ENCODE assay signal across 8 cellular contexts in the genomic region with DNA sequence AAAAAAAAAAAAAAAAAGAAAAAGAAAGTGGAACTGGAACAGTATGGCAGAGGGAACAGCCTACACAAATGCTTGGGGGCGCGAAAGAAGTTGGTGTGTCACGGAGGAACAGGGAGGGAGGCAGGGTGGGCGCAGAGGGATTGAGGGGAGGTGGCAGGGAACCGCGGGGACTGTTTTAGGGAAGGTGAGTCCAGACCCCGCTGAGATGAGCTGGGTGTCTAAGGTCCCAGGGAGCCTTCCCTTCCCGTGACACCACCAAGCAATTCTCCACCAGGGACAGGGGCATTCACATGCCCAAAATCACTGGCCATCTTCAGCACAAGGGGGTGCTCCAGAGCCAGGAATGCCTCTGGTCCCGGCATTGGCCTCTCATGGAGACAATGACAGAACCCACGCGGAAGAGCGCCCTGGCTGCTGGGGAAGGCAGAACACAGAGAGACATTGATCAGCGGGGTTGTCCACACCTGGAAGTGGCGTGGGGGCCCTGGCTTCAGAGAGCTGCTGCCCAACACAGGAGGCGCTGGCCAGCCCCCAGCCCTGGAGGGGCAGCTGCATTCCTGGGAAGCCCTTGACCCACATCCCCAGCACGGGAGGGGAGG. TPM values are rescaled to one million over a fixed set of nuclear protein-coding genes. Genes with fewer than 3 reads are reported as not detected.
DNase-seq lines count a peak whose midpoint lies in the region; ATAC-seq, FAIRE-seq and TF ChIP-seq lines count a peak whose summit lies in the region.

No MANE protein-coding gene starts in this region.

- ATAC-seq in HG03108 (IDR thresholded peaks at IDR 0.05; ENCODE audit: unreplicated experiment) (no peak), HG02642 (IDR thresholded peaks at IDR 0.05; ENCODE audit: poor library complexity, unreplicated experiment) (no peak)

- TF ChIP-seq CTCF in osteocyte (IDR thresholded peaks at IDR 0.05): peak; percentile 67

- DNase-seq in AG08395 (ENCODE audit: low spot score): peak; percentile 79
- peak; percentile 23 for DNase-seq in GM04503 (ENCODE audit: low read depth)
- DNase-seq in NCI-H2171 (lab: John Stamatoyannopoulos, UW): peak; percentile 46
- DNase-seq in activated T-helper 2 cell treated with anti-CD3 and anti-CD28 coated beads, Interferon-gamma antibody, Interleukin-2, Interleukin-4, amounts not matched to agents 10 μg/mL and 5 μg/mL and 100 μg/mL, durations not matched to agents 14 hours and 24 hours and 36 hours (ENCODE audit: low spot score): peak; percentile 35
- peak; percentile 82 to 85 for DNase-seq in frontal cortex (ENCODE audit: low spot score in 2 of 2)
- DNase-seq in osteocyte (ENCODE audit: extremely low spot score, unreplicated experiment): no peak

- no peak for FAIRE-seq in frontal cortex (lab: Jason Lieb, UNC)

- H3K4me3 Mint-ChIP-seq in activated T-helper 2 cell treated with anti-CD3 and anti-CD28 coated beads, Interferon-gamma antibody, Interleukin-2, Interleukin-4, amounts not matched to agents 10 μg/mL and 5 μg/mL and 100 μg/mL, durations not matched to agents 14 hours and 24 hours and 36 hours (ENCODE audit: low read depth): no peak overlapping the region
- H3K4me3 Mint-ChIP-seq in osteocyte (ENCODE audit: unreplicated experiment): no peak overlapping the region

- H3K27ac Mint-ChIP-seq in activated T-helper 2 cell treated with anti-CD3 and anti-CD28 coated beads, Interferon-gamma antibody, Interleukin-2, Interleukin-4, amounts not matched to agents 10 μg/mL and 5 μg/mL and 100 μg/mL, durations not matched to agents 14 hours and 24 hours and 36 hours: no peak overlapping the region
- H3K27ac Mint-ChIP-seq in osteocyte (ENCODE audit: unreplicated experiment): peak overlapping the region; percentile 59

- H3K9me3 Mint-ChIP-seq in activated T-helper 2 cell treated with anti-CD3 and anti-CD28 coated beads, Interferon-gamma antibody, Interleukin-2, Interleukin-4, amounts not matched to agents 10 μg/mL and 5 μg/mL and 100 μg/mL, durations not matched to agents 14 hours and 24 hours and 36 hours: no peaks in the 10 kb centered on the region
- no peaks in the 10 kb centered on the region for H3K9me3 Mint-ChIP-seq in osteocyte (ENCODE audit: unreplicated experiment)

- peaks cover 44% of the 10 kb centered on the region for H3K36me3 Mint-ChIP-seq in activated T-helper 2 cell treated with anti-CD3 and anti-CD28 coated beads, Interferon-gamma antibody, Interleukin-2, Interleukin-4, amounts not matched to agents 10 μg/mL and 5 μg/mL and 100 μg/mL, durations not matched to agents 14 hours and 24 hours and 36 hours (ENCODE audit: low read depth)
- H3K36me3 Mint-ChIP-seq in osteocyte (ENCODE audit: unreplicated experiment): peaks cover 17% of the 10 kb centered on the region

- intact Hi-C loops in activated T-helper 2 cell treated with anti-CD3 and anti-CD28 coated beads, Interferon-gamma antibody, Interleukin-2, Interleukin-4, amounts not matched to agents 10 μg/mL and 5 μg/mL and 100 μg/mL, durations not matched to agents 14 hours and 24 hours and 36 hours (cut with micrococcal nuclease): loop anchor here (2.0 to 10.0 kb wide), 3 partner anchors 52 to 350 kb away; a partner anchor contains a TSS

- no peaks in the 10 kb centered on the region for H3K27me3 Mint-ChIP-seq in activated T-helper 2 cell treated with anti-CD3 and anti-CD28 coated beads, Interferon-gamma antibody, Interleukin-2, Interleukin-4, amounts not matched to agents 10 μg/mL and 5 μg/mL and 100 μg/mL, durations not matched to agents 14 hours and 24 hours and 36 hours (ENCODE audit: low read depth)
- H3K27me3 Mint-ChIP-seq in osteocyte (ENCODE audit: unreplicated experiment): no peaks in the 10 kb centered on the region

- peaks cover 25% of the 10 kb centered on the region for H3K4me1 Mint-ChIP-seq in activated T-helper 2 cell treated with anti-CD3 and anti-CD28 coated beads, Interferon-gamma antibody, Interleukin-2, Interleukin-4, amounts not matched to agents 10 μg/mL and 5 μg/mL and 100 μg/mL, durations not matched to agents 14 hours and 24 hours and 36 hours (ENCODE audit: low read depth)
- H3K4me1 Mint-ChIP-seq in osteocyte (ENCODE audit: unreplicated experiment): peaks cover 35% of the 10 kb centered on the region

RNA-seq across cellular contexts. Expression of a gene that starts 6.9 kb away (rescaled TPM):
- 0.11 and 0.18 TPM in 2 replicates for total RNA-seq in activated T-helper 2 cell treated with anti-CD3 and anti-CD28 coated beads, Interferon-gamma antibody, Interleukin-2, Interleukin-4, amounts not matched to agents 10 μg/mL and 5 μg/mL and 100 μg/mL, durations not matched to agents 14 hours and 24 hours and 36 hours
- total RNA-seq in frontal cortex (under 0.01 TPM), osteocyte (0.44 and 0.51 TPM in 2 replicates)

RNA-seq across cellular contexts. Expression of a gene that starts 18.8 kb away (rescaled TPM):
- total RNA-seq in activated T-helper 2 cell treated with anti-CD3 and anti-CD28 coated beads, Interferon-gamma antibody, Interleukin-2, Interleukin-4, amounts not matched to agents 10 μg/mL and 5 μg/mL and 100 μg/mL, durations not matched to agents 14 hours and 24 hours and 36 hours: 0.21 and 0.67 TPM in 2 replicates
- total RNA-seq in frontal cortex (2.0 TPM), osteocyte (not detected in 2 replicates)

RNA-seq across cellular contexts. Expression of a gene that starts 25.9 kb away (rescaled TPM):
- total RNA-seq in activated T-helper 2 cell treated with anti-CD3 and anti-CD28 coated beads, Interferon-gamma antibody, Interleukin-2, Interleukin-4, amounts not matched to agents 10 μg/mL and 5 μg/mL and 100 μg/mL, durations not matched to agents 14 hours and 24 hours and 36 hours: 4.3 TPM in 2 replicates
- total RNA-seq in frontal cortex (0.82 TPM), osteocyte (14.3 and 16.4 TPM in 2 replicates)

RNA-seq across cellular contexts. Expression of a gene that starts 32.9 kb away (rescaled TPM):
- total RNA-seq in activated T-helper 2 cell treated with anti-CD3 and anti-CD28 coated beads, Interferon-gamma antibody, Interleukin-2, Interleukin-4, amounts not matched to agents 10 μg/mL and 5 μg/mL and 100 μg/mL, durations not matched to agents 14 hours and 24 hours and 36 hours: 0.23 TPM in 1 of 2 replicates, not detected in the other
- 0.82 TPM for total RNA-seq in frontal cortex
- total RNA-seq in osteocyte: 0.37 and 0.54 TPM in 2 replicates

RNA-seq across cellular contexts. Expression of a gene that starts 38.4 kb away (rescaled TPM):
- total RNA-seq in activated T-helper 2 cell treated with anti-CD3 and anti-CD28 coated beads, Interferon-gamma antibody, Interleukin-2, Interleukin-4, amounts not matched to agents 10 μg/mL and 5 μg/mL and 100 μg/mL, durations not matched to agents 14 hours and 24 hours and 36 hours: 153 and 154 TPM in 2 replicates
- total RNA-seq in frontal cortex (23.2 TPM), osteocyte (101 and 102 TPM in 2 replicates)
